ENCODE assay signal across 1 cellular context in the genomic region with DNA sequence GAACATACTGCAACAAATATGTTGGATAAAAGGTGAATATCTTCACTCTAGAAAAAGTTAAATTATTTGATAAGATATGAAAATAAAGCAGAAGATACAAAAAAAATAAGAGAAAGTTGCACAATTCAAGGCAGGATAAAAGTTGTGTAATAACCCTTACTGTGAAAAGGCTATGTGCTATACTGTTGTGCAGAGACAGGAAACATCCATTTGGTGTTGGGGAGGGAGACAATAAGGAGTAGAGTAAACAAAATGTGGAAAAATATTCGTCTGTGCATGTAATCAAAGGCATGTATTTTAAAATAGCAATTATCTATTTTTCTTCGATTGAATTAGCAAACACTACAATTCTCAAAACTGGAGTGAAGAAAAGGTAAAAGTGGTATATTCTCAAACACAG.
TF ChIP-seq lines count a peak whose summit lies in the region.

No MANE protein-coding gene starts in this region.

TF ChIP-seq in WTC11, 78 proteins besides CTCF, POLR2A, EP300 and RAD21 (continued from another document):
- TF ChIP-seq RELA (CRISPR knock-in tag; IDR thresholded peaks at IDR 0.05; ENCODE audit: borderline replicate concordance) (no peak), SP1 (CRISPR knock-in tag; conservative IDR thresholded peaks at IDR 0.05) (no peak), ESRRA (CRISPR knock-in tag; IDR thresholded peaks at IDR 0.05; ENCODE audit: borderline replicate concordance) (no peak), MYBL2 (CRISPR knock-in tag; IDR thresholded peaks at IDR 0.05) (no peak), NFATC4 (CRISPR knock-in tag; IDR thresholded peaks at IDR 0.05) (no peak), ZNF138 (CRISPR knock-in tag; conservative IDR thresholded peaks at IDR 0.05) (no peak)
TF ChIP-seq in WTC11: peak in this region for 0.
